In genomic region chr6:162730502-162730901, GRCh38 we compare ENCODE assay signal across 40 cellular contexts. TPM values are rescaled to one million over a fixed set of nuclear protein-coding genes. Genes with fewer than 3 reads are reported as not detected.
"Had no signal": no experiment of that assay in that cellular context is flagged by ENCODE, and none has a peak within 500 bp of the region (broad histone marks: within the 10 kb centered on the region; RNA-seq: fewer than 3 reads in every experiment).

No MANE protein-coding gene starts in this region.

- H3K9me3 Mint-ChIP-seq: activated naive CD4-positive, alpha-beta T cell treated with anti-CD3 and anti-CD28 coated beads, Interleukin-2, amount 50 U/mL, for 24 hours; activated naive CD8-positive, alpha-beta T cell treated with anti-CD3 and anti-CD28 coated beads, Interleukin-2, amount 10 ng/mL, durations not matched to agents 7 days and 5 days; activated naive CD8-positive, alpha-beta T cell treated with anti-CD3 and anti-CD28 coated beads, Interleukin-2, amount 50 U/mL, for 24 hours; activated T-cell treated with anti-CD3 and anti-CD28 coated beads, Interleukin-2, amount 50 U/mL, for 24 hours; activated T-cell treated with anti-CD3 and anti-CD28 coated beads, Interleukin-2, amount 50 U/mL, for 4 hours; activated T-helper 1 cell treated with anti-CD3 and anti-CD28 coated beads, Interleukin-12 subunit alpha, Interleukin-12 subunit beta, Interleukin-2, Interleukin-4 antibody, amounts not matched to agents 30 ng/mL and 10 ng/mL and 1 ng/mL, durations not matched to agents 14 hours and 24 hours and 36 hours; activated T-helper 2 cell treated with anti-CD3 and anti-CD28 coated beads, Interferon-gamma antibody, Interleukin-2, Interleukin-4, amounts not matched to agents 10 μg/mL and 5 μg/mL and 100 μg/mL, durations not matched to agents 14 hours and 24 hours and 36 hours; central memory CD8-positive, alpha-beta T cell had no signal

- H3K27me3 ChIP-seq: adrenal gland, ascending aorta, body of pancreas, brain microvascular endothelial cell, breast epithelium, cardiac muscle cell had no signal

- DNase-seq: activated effector memory CD4-positive, alpha-beta T cell treated with anti-CD3 and anti-CD28 coated beads, Interleukin-2, amount 50 U/mL, for 16 hours; activated effector memory CD4-positive, alpha-beta T cell treated with Interleukin-2 at 50 U/mL for 16 hours; activated gamma-delta T cell; activated gamma-delta T cell treated with Interleukin-2 at 50 U/mL for 16 hours; activated naive CD4-positive, alpha-beta T cell; activated naive CD4-positive, alpha-beta T cell treated with anti-CD3 and anti-CD28 coated beads for 36 hours; activated naive CD4-positive, alpha-beta T cell treated with anti-CD3 and anti-CD28 coated beads, Interleukin-2, amount 10 ng/mL, durations not matched to agents 7 days and 5 days; activated naive CD4-positive, alpha-beta T cell treated with anti-CD3 and anti-CD28 coated beads, Interleukin-2, amount 50 U/mL, for 16 hours; activated naive CD4-positive, alpha-beta T cell treated with Interleukin-2 at 50 U/mL for 16 hours; activated naive CD8-positive, alpha-beta T cell treated with anti-CD3 and anti-CD28 coated beads for 36 hours; activated naive CD8-positive, alpha-beta T cell treated with anti-CD3 and anti-CD28 coated beads, Interleukin-2, amount 10 ng/mL, durations not matched to agents 7 days and 5 days; activated naive CD8-positive, alpha-beta T cell treated with anti-CD3 and anti-CD28 coated beads, Interleukin-2, amount 50 U/mL, for 24 hours; activated T-cell treated with anti-CD3 and anti-CD28 coated beads, Interleukin-2, amount 50 U/mL, for 1 hour; activated T-cell treated with anti-CD3 and anti-CD28 coated beads, Interleukin-2, amount 50 U/mL, for 24 hours; activated T-cell treated with anti-CD3 and anti-CD28 coated beads, Interleukin-2, amount 50 U/mL, for 4 hours; activated T-cell treated with anti-CD3 and anti-CD28 coated beads, Interleukin-2, amount 50 U/mL, for 48 hours; activated T-cell treated with anti-CD3 and anti-CD28 coated beads, Interleukin-2, amount 50 U/mL, for 72 hours; adrenal gland; amniotic stem cell; amygdala; anterior cingulate cortex; aorta; body of pancreas; brain microvascular endothelial cell; caudate nucleus; central memory CD4-positive, alpha-beta T cell; cerebellar nuclear complex had no signal

- H3K27me3 Mint-ChIP-seq: activated naive CD4-positive, alpha-beta T cell treated with anti-CD3 and anti-CD28 coated beads, Interleukin-2, amount 50 U/mL, for 24 hours; activated naive CD8-positive, alpha-beta T cell; activated naive CD8-positive, alpha-beta T cell treated with anti-CD3 and anti-CD28 coated beads, Interleukin-2, amount 50 U/mL, for 24 hours; activated T-helper 17 cell treated with anti-CD3 and anti-CD28 coated beads, Interleukin-2, amount 50 U/mL, for 72 hours; central memory CD8-positive, alpha-beta T cell had no signal

- H3K9me3 ChIP-seq: adrenal gland, body of pancreas had no signal

- H3K4me3 Mint-ChIP-seq: activated naive CD4-positive, alpha-beta T cell treated with anti-CD3 and anti-CD28 coated beads for 36 hours; activated naive CD4-positive, alpha-beta T cell treated with anti-CD3 and anti-CD28 coated beads, Interleukin-2, amount 10 ng/mL, durations not matched to agents 7 days and 5 days; activated naive CD4-positive, alpha-beta T cell treated with anti-CD3 and anti-CD28 coated beads, Interleukin-2, amount 50 U/mL, for 24 hours; activated naive CD8-positive, alpha-beta T cell; activated naive CD8-positive, alpha-beta T cell treated with anti-CD3 and anti-CD28 coated beads for 36 hours; activated naive CD8-positive, alpha-beta T cell treated with anti-CD3 and anti-CD28 coated beads, Interleukin-2, amount 10 ng/mL, durations not matched to agents 7 days and 5 days; activated naive CD8-positive, alpha-beta T cell treated with anti-CD3 and anti-CD28 coated beads, Interleukin-2, amount 50 U/mL, for 24 hours; activated T-cell treated with anti-CD3 and anti-CD28 coated beads, Interleukin-2, amount 50 U/mL, for 24 hours; activated T-cell treated with anti-CD3 and anti-CD28 coated beads, Interleukin-2, amount 50 U/mL, for 4 hours; activated T-cell treated with anti-CD3 and anti-CD28 coated beads, Interleukin-2, amount 50 U/mL, for 72 hours; activated T-helper 1 cell treated with anti-CD3 and anti-CD28 coated beads, Interleukin-12 subunit alpha, Interleukin-12 subunit beta, Interleukin-2, Interleukin-4 antibody, amounts not matched to agents 30 ng/mL and 10 ng/mL and 1 ng/mL, durations not matched to agents 14 hours and 24 hours and 36 hours; activated T-helper 17 cell treated with anti-CD3 and anti-CD28 coated beads, Interleukin-2, amount 50 U/mL, for 72 hours; central memory CD8-positive, alpha-beta T cell had no signal

- H3K36me3 ChIP-seq: adrenal gland, ascending aorta, brain microvascular endothelial cell, breast epithelium, cardiac muscle cell had no signal

- H3K4me1 ChIP-seq: breast epithelium had no signal

- FAIRE-seq: astrocyte, bronchial epithelial cell had no signal

- H3K36me3 Mint-ChIP-seq: activated naive CD4-positive, alpha-beta T cell treated with anti-CD3 and anti-CD28 coated beads, Interleukin-2, amount 50 U/mL, for 24 hours; activated naive CD8-positive, alpha-beta T cell; activated naive CD8-positive, alpha-beta T cell treated with anti-CD3 and anti-CD28 coated beads, Interleukin-2, amount 10 ng/mL, durations not matched to agents 7 days and 5 days; brain had no signal

- H3K27ac Mint-ChIP-seq: activated naive CD4-positive, alpha-beta T cell treated with anti-CD3 and anti-CD28 coated beads for 36 hours; activated naive CD4-positive, alpha-beta T cell treated with anti-CD3 and anti-CD28 coated beads, Interleukin-2, amount 10 ng/mL, durations not matched to agents 7 days and 5 days; activated naive CD4-positive, alpha-beta T cell treated with anti-CD3 and anti-CD28 coated beads, Interleukin-2, amount 50 U/mL, for 24 hours; activated naive CD4-positive, alpha-beta T cell treated with anti-CD3 and anti-CD28 coated beads, Interleukin-2, amount 50 U/mL, for 72 hours; activated naive CD8-positive, alpha-beta T cell; activated naive CD8-positive, alpha-beta T cell treated with anti-CD3 and anti-CD28 coated beads for 36 hours; activated naive CD8-positive, alpha-beta T cell treated with anti-CD3 and anti-CD28 coated beads, Interleukin-2, amount 10 ng/mL, durations not matched to agents 7 days and 5 days; activated naive CD8-positive, alpha-beta T cell treated with anti-CD3 and anti-CD28 coated beads, Interleukin-2, amount 50 U/mL, for 24 hours; activated T-cell treated with anti-CD3 and anti-CD28 coated beads, Interleukin-2, amount 50 U/mL, for 24 hours; activated T-cell treated with anti-CD3 and anti-CD28 coated beads, Interleukin-2, amount 50 U/mL, for 72 hours; activated T-helper 1 cell treated with anti-CD3 and anti-CD28 coated beads, Interleukin-12 subunit alpha, Interleukin-12 subunit beta, Interleukin-2, Interleukin-4 antibody, amounts not matched to agents 30 ng/mL and 10 ng/mL and 1 ng/mL, durations not matched to agents 14 hours and 24 hours and 36 hours; activated T-helper 17 cell treated with anti-CD3 and anti-CD28 coated beads, Interleukin-2, amount 50 U/mL, for 72 hours; activated T-helper 2 cell treated with anti-CD3 and anti-CD28 coated beads, Interferon-gamma antibody, Interleukin-2, Interleukin-4, amounts not matched to agents 10 μg/mL and 5 μg/mL and 100 μg/mL, durations not matched to agents 14 hours and 24 hours and 36 hours; brain had no signal

- H3K4me3 ChIP-seq: adrenal gland, ascending aorta, body of pancreas, breast epithelium, cardiac muscle cell had no signal

- ATAC-seq: activated naive CD4-positive, alpha-beta T cell treated with anti-CD3 and anti-CD28 coated beads, Interleukin-2, amount 50 U/mL, for 72 hours; activated naive CD8-positive, alpha-beta T cell treated with anti-CD3 and anti-CD28 coated beads, Interleukin-2, amount 50 U/mL, for 24 hours; activated T-cell treated with anti-CD3 and anti-CD28 coated beads, Interleukin-2, amount 50 U/mL, for 4 hours; activated T-cell treated with anti-CD3 and anti-CD28 coated beads, Interleukin-2, amount 50 U/mL, for 72 hours; activated T-helper 17 cell treated with anti-CD3 and anti-CD28 coated beads, Interleukin-2, amount 50 U/mL, for 72 hours; body of pancreas had no signal

- H3K27ac ChIP-seq: adrenal gland, ascending aorta, body of pancreas, brain microvascular endothelial cell, breast epithelium, cardiac muscle cell had no signal

RNA-seq across cellular contexts. Expression of gene PACRG, which starts 2.7 kb away (rescaled TPM):
- total RNA-seq: activated naive CD4-positive, alpha-beta T cell treated with anti-CD3 and anti-CD28 coated beads for 36 hours; activated T-cell treated with anti-CD3 and anti-CD28 coated beads, Interleukin-2, amount 50 U/mL, for 4 hours; activated T-cell treated with anti-CD3 and anti-CD28 coated beads, Interleukin-2, amount 50 U/mL, for 72 hours; activated T-helper 17 cell treated with anti-CD3 and anti-CD28 coated beads, Interleukin-2, amount 50 U/mL, for 72 hours; activated T-helper 2 cell treated with anti-CD3 and anti-CD28 coated beads, Interferon-gamma antibody, Interleukin-2, Interleukin-4, amounts not matched to agents 10 μg/mL and 5 μg/mL and 100 μg/mL, durations not matched to agents 14 hours and 24 hours and 36 hours; ascending aorta; astrocyte had no signal

RNA-seq across cellular contexts. Expression of gene PRKN, which starts 2.9 kb away (rescaled TPM):
- total RNA-seq: activated T-helper 1 cell treated with anti-CD3 and anti-CD28 coated beads, Interleukin-12 subunit alpha, Interleukin-12 subunit beta, Interleukin-2, Interleukin-4 antibody, amounts not matched to agents 30 ng/mL and 10 ng/mL and 1 ng/mL, durations not matched to agents 14 hours and 24 hours and 36 hours; activated T-helper 2 cell treated with anti-CD3 and anti-CD28 coated beads, Interferon-gamma antibody, Interleukin-2, Interleukin-4, amounts not matched to agents 10 μg/mL and 5 μg/mL and 100 μg/mL, durations not matched to agents 14 hours and 24 hours and 36 hours had no signal
